ENCODE assay signal across 21 cellular contexts in genomic region chr1:240126821-240127220, GRCh38. TPM values are rescaled to one million over a fixed set of nuclear protein-coding genes. Genes with fewer than 3 reads are reported as not detected.
"Had no signal": no experiment of that assay in that cellular context is flagged by ENCODE, and none has a peak within 500 bp of the region (broad histone marks: within the 10 kb centered on the region; RNA-seq: fewer than 3 reads in every experiment).

No MANE protein-coding gene starts in this region.

- H3K36me3 ChIP-seq: cardiac muscle cell, esophagus muscularis mucosa, left ventricle myocardium inferior, tibial nerve, vagina had no signal

- ATAC-seq: activated CD8-positive, alpha-beta memory T cell treated with anti-CD3 and anti-CD28 coated beads, Interleukin-2, amount 10 ng/mL, durations not matched to agents 7 days and 5 days had no signal

- H3K27ac Mint-ChIP-seq: activated B cell treated with CpG ODN at 0.5 μM for 24 hours; activated CD4-positive, alpha-beta memory T cell treated with anti-CD3 and anti-CD28 coated beads for 36 hours; activated CD8-positive, alpha-beta memory T cell treated with anti-CD3 and anti-CD28 coated beads, Interleukin-2, amount 10 ng/mL, durations not matched to agents 7 days and 5 days; activated naive CD8-positive, alpha-beta T cell; dendritic cell treated with granulocyte-macrophage colony-stimulating factor and Interleukin-4, amounts not matched to agents 40 ng/mL and 50 ng/mL, for 4 days; progenitor cell of endocrine pancreas; stimulated activated naive CD8-positive, alpha-beta T cell treated with anti-CD3 and anti-CD28 coated beads, Interleukin-15, Interleukin-2, amounts not matched to agents 100 ng/mL and 50 ng/mL, for 24 hours had no signal

- H3K27me3 ChIP-seq: cardiac muscle cell, tibial nerve, vagina had no signal

- H3K4me3 Mint-ChIP-seq: activated B cell treated with CpG ODN at 0.5 μM for 24 hours; activated CD4-positive, alpha-beta memory T cell treated with anti-CD3 and anti-CD28 coated beads for 36 hours; activated CD8-positive, alpha-beta memory T cell treated with anti-CD3 and anti-CD28 coated beads, Interleukin-2, amount 10 ng/mL, durations not matched to agents 7 days and 5 days; activated naive CD8-positive, alpha-beta T cell; dendritic cell treated with granulocyte-macrophage colony-stimulating factor and Interleukin-4, amounts not matched to agents 40 ng/mL and 50 ng/mL, for 4 days; stimulated activated naive CD8-positive, alpha-beta T cell treated with anti-CD3 and anti-CD28 coated beads, Interleukin-15, Interleukin-2, amounts not matched to agents 100 ng/mL and 50 ng/mL, for 24 hours had no signal

- H3K4me1 ChIP-seq: esophagus muscularis mucosa, left ventricle myocardium inferior, tibial nerve, vagina had no signal

- H3K36me3 Mint-ChIP-seq: activated CD4-positive, alpha-beta memory T cell treated with anti-CD3 and anti-CD28 coated beads for 36 hours; activated CD8-positive, alpha-beta memory T cell treated with anti-CD3 and anti-CD28 coated beads, Interleukin-2, amount 10 ng/mL, durations not matched to agents 7 days and 5 days; activated naive CD8-positive, alpha-beta T cell had no signal

- H3K4me3 ChIP-seq: cardiac muscle cell, esophagus muscularis mucosa, left ventricle myocardium inferior, tibial nerve, vagina had no signal

- H3K9me3 ChIP-seq: esophagus muscularis mucosa, left ventricle myocardium inferior, tibial nerve, vagina had no signal

- H3K27me3 Mint-ChIP-seq: activated B cell treated with CpG ODN at 0.5 μM for 24 hours; activated CD4-positive, alpha-beta memory T cell treated with anti-CD3 and anti-CD28 coated beads for 36 hours; activated CD8-positive, alpha-beta memory T cell treated with anti-CD3 and anti-CD28 coated beads, Interleukin-2, amount 10 ng/mL, durations not matched to agents 7 days and 5 days; activated naive CD8-positive, alpha-beta T cell; progenitor cell of endocrine pancreas; stimulated activated naive CD8-positive, alpha-beta T cell treated with anti-CD3 and anti-CD28 coated beads, Interleukin-15, Interleukin-2, amounts not matched to agents 100 ng/mL and 50 ng/mL, for 24 hours had no signal

- H3K9me3 Mint-ChIP-seq: activated B cell treated with CpG ODN at 0.5 μM for 24 hours; dendritic cell treated with granulocyte-macrophage colony-stimulating factor and Interleukin-4, amounts not matched to agents 40 ng/mL and 50 ng/mL, for 4 days; stimulated activated naive CD8-positive, alpha-beta T cell treated with anti-CD3 and anti-CD28 coated beads, Interleukin-15, Interleukin-2, amounts not matched to agents 100 ng/mL and 50 ng/mL, for 24 hours had no signal

- H3K4me1 Mint-ChIP-seq: activated B cell treated with CpG ODN at 0.5 μM for 24 hours; activated CD8-positive, alpha-beta memory T cell treated with anti-CD3 and anti-CD28 coated beads, Interleukin-2, amount 10 ng/mL, durations not matched to agents 7 days and 5 days had no signal

- H3K27ac ChIP-seq: cardiac muscle cell, esophagus muscularis mucosa, left ventricle myocardium inferior, tibial nerve, vagina had no signal

- DNase-seq: activated B cell treated with CpG ODN at 0.5 μM for 24 hours; activated CD4-positive, alpha-beta memory T cell treated with anti-CD3 and anti-CD28 coated beads for 36 hours; activated CD4-positive, alpha-beta T cell treated with anti-CD3 and anti-CD28 coated beads for 4 hours; activated CD8-positive, alpha-beta memory T cell treated with anti-CD3 and anti-CD28 coated beads, Interleukin-2, amount 10 ng/mL, durations not matched to agents 7 days and 5 days; amniotic stem cell; effector CD8-positive, alpha-beta T cell; hypothalamus; left ventricle myocardium inferior; mammary epithelial cell; occipital lobe; T-helper 9 cell had no signal

RNA-seq across cellular contexts. Expression of gene FMN2, which starts 35.1 kb away (rescaled TPM):
- total RNA-seq: activated B cell treated with CpG ODN at 0.5 μM for 24 hours; activated CD4-positive, alpha-beta memory T cell treated with anti-CD3 and anti-CD28 coated beads for 36 hours; activated CD8-positive, alpha-beta memory T cell treated with anti-CD3 and anti-CD28 coated beads, Interleukin-2, amount 10 ng/mL, durations not matched to agents 7 days and 5 days; endothelial cell of umbilical vein; left ventricle myocardium inferior; mammary epithelial cell; mononuclear cell; vagina had no signal
- polyA plus RNA-seq: endothelial cell of umbilical vein, mammary epithelial cell had no signal
